Comparison of ENCODE assay signal across 8 cellular contexts in genomic region chr1:65069186-65069585, GRCh38.
A peak's percentile ranks its signal among the peaks of the same experiment; 100 is the strongest.
DNase-seq lines count a peak whose midpoint lies in the region; ATAC-seq and TF ChIP-seq lines count a peak whose summit lies in the region.

No MANE protein-coding gene starts in this region.

- H3K4me3 ChIP-seq in AG10803 (ENCODE audit: low read length), result peak overlapping the region; percentile 84
- peak overlapping the region in 1 of 2 donors; percentile 73 for H3K4me3 ChIP-seq in neuronal stem cell (ENCODE audit: low read length in 2 of 2)

- no peak overlapping the region for H3K14ac ChIP-seq in neuronal stem cell (ENCODE audit: low read length)

- H3K36me3 ChIP-seq in neuronal stem cell (replicated peaks in 1 of 2; ENCODE audit: control insufficient read depth in 2 of 2, insufficient read depth in 2 of 2, low read length in 2 of 2), result no peaks in the 10 kb centered on the region

- peak overlapping the region; percentile 99 for H3K27ac Mint-ChIP-seq in central memory CD8-positive, alpha-beta T cell (ENCODE audit: low read depth)

- H3K27me3 Mint-ChIP-seq in central memory CD8-positive, alpha-beta T cell, result no peaks in the 10 kb centered on the region

- H2BK15ac ChIP-seq in neuronal stem cell (ENCODE audit: low read length), result no peak overlapping the region

- no peak overlapping the region for H3K9ac ChIP-seq in neuronal stem cell (ENCODE audit: low read depth, low read length, poor library complexity)

- no peak for TF ChIP-seq CTCF in AG10803 (conservative IDR thresholded peaks at IDR 0.05; ENCODE audit: low read length)

- H4K91ac ChIP-seq in neuronal stem cell (ENCODE audit: low read depth, low read length, poor library complexity), result no peak overlapping the region

- peaks cover 0 to 3% (median 3%) of the 10 kb centered on the region in 3 experiments for H3K27me3 ChIP-seq in neuronal stem cell (ENCODE audit: control insufficient read depth in 3 of 3, insufficient read depth in 3 of 3, low read depth in 1 of 3, low read length in 3 of 3)

- H3K9me3 Mint-ChIP-seq in central memory CD8-positive, alpha-beta T cell, result no peaks in the 10 kb centered on the region

- H3K4ac ChIP-seq in neuronal stem cell (ENCODE audit: low read length), result no peak overlapping the region

- no peak overlapping the region for H4K8ac ChIP-seq in neuronal stem cell (ENCODE audit: low read depth, low read length)

- peaks cover 5% of the 10 kb centered on the region for H3K79me1 ChIP-seq in neuronal stem cell (ENCODE audit: low read depth, low read length)

- no peak overlapping the region for H2BK120ac ChIP-seq in neuronal stem cell (ENCODE audit: low read depth, low read length)

- H2AK5ac ChIP-seq in neuronal stem cell (ENCODE audit: low read depth, low read length), result no peak overlapping the region

- H2BK5ac ChIP-seq in neuronal stem cell (ENCODE audit: low read length), result no peak overlapping the region

- peaks cover 28% of the 10 kb centered on the region for H3K36me3 Mint-ChIP-seq in central memory CD8-positive, alpha-beta T cell (ENCODE audit: insufficient read depth)

- no peak overlapping the region for H3K27ac ChIP-seq in neuronal stem cell (replicated peaks; ENCODE audit: low read length)

- no peak overlapping the region for H2BK12ac ChIP-seq in neuronal stem cell (ENCODE audit: low read length)

- H3K18ac ChIP-seq in neuronal stem cell (ENCODE audit: low read length), result no peak overlapping the region

- H3K4me2 ChIP-seq in neuronal stem cell (ENCODE audit: insufficient read depth, low read length, poor library complexity, severe bottlenecking), result no peak overlapping the region

- peak overlapping the region; percentile 95 for H2AFZ ChIP-seq in neuronal stem cell (ENCODE audit: low read length)

- WGBS in neuronal stem cell (ENCODE audit: extremely low coverage in 2 of 2, insufficient read length in 2 of 2, insufficient replicate concordance in 1 of 2), 2 donors, result no CpG with 5 or more reads among the region's 4 CpGs

- DNase-seq in AG10803 (ENCODE audit: low read depth) (no peak), T follicular helper cell (ENCODE audit: low read depth) (peak; percentile 25), neuronal stem cell (ENCODE audit: low spot score) (no peak), NCI-H187 treated with DMSO at 0.1 percent for 48 hours (lab: John Stamatoyannopoulos, UW) (no peak), DMS53 treated with DMSO at 0.1 percent for 48 hours (lab: John Stamatoyannopoulos, UW; ENCODE audit: unreplicated experiment) (no peak)
- no peak for DNase-seq in central memory CD8-positive, alpha-beta T cell (ENCODE audit: low spot score in 2 of 2)

- no peak overlapping the region for H3K23ac ChIP-seq in neuronal stem cell (ENCODE audit: low read depth, low read length, poor library complexity)

- peaks cover 39% of the 10 kb centered on the region for H3K4me1 Mint-ChIP-seq in central memory CD8-positive, alpha-beta T cell

- no peaks in the 10 kb centered on the region for H3K9me3 ChIP-seq in neuronal stem cell (replicated peaks in 1 of 2; ENCODE audit: control insufficient read depth in 2 of 2, insufficient read depth in 1 of 2, low read depth in 1 of 2, low read length in 2 of 2)

- H3K4me3 Mint-ChIP-seq in central memory CD8-positive, alpha-beta T cell, result peak overlapping the region; percentile 91

- ATAC-seq in central memory CD8-positive, alpha-beta T cell (replicated peaks; ENCODE audit: extremely low read depth, poor library complexity, severe bottlenecking), result no peak
- no peak for ATAC-seq in GM18868 (IDR thresholded peaks at IDR 0.05; ENCODE audit: unreplicated experiment)
- no peak for ATAC-seq in HG02610 (IDR thresholded peaks at IDR 0.05; ENCODE audit: unreplicated experiment)

- H3K4me1 ChIP-seq in neuronal stem cell (ENCODE audit: control insufficient read depth in 2 of 2, insufficient read depth in 1 of 2, low read depth in 1 of 2, low read length in 2 of 2), result peaks cover 9% of the 10 kb centered on the region in 2 donors
